Comparison of ENCODE assay signal across 1 cellular context in the genomic region with DNA sequence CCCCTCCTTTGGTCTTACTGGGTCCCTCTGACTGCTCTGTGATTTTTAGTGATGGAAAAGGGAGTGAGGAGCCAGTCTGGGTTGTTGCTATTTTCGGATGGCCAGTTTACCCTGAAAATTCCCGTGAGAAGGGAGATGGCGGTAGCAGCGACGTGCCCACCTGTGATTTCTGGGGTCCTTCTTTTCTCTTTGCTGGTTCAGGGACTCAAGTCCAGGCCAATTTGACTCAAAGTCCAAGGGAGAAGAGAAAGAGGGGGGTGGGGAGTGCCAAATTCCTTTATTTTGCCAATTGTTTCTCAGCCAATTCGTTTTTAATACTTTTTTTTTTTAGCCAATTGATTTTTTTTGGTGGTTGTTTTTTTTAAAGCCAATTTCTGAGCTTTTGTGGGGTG.
TF ChIP-seq lines count a peak whose summit lies in the region.

No MANE protein-coding gene starts in this region.

TF ChIP-seq in H1, 55 proteins besides CTCF, POLR2A, EP300 and RAD21:
- TF ChIP-seq, protein P1, sequence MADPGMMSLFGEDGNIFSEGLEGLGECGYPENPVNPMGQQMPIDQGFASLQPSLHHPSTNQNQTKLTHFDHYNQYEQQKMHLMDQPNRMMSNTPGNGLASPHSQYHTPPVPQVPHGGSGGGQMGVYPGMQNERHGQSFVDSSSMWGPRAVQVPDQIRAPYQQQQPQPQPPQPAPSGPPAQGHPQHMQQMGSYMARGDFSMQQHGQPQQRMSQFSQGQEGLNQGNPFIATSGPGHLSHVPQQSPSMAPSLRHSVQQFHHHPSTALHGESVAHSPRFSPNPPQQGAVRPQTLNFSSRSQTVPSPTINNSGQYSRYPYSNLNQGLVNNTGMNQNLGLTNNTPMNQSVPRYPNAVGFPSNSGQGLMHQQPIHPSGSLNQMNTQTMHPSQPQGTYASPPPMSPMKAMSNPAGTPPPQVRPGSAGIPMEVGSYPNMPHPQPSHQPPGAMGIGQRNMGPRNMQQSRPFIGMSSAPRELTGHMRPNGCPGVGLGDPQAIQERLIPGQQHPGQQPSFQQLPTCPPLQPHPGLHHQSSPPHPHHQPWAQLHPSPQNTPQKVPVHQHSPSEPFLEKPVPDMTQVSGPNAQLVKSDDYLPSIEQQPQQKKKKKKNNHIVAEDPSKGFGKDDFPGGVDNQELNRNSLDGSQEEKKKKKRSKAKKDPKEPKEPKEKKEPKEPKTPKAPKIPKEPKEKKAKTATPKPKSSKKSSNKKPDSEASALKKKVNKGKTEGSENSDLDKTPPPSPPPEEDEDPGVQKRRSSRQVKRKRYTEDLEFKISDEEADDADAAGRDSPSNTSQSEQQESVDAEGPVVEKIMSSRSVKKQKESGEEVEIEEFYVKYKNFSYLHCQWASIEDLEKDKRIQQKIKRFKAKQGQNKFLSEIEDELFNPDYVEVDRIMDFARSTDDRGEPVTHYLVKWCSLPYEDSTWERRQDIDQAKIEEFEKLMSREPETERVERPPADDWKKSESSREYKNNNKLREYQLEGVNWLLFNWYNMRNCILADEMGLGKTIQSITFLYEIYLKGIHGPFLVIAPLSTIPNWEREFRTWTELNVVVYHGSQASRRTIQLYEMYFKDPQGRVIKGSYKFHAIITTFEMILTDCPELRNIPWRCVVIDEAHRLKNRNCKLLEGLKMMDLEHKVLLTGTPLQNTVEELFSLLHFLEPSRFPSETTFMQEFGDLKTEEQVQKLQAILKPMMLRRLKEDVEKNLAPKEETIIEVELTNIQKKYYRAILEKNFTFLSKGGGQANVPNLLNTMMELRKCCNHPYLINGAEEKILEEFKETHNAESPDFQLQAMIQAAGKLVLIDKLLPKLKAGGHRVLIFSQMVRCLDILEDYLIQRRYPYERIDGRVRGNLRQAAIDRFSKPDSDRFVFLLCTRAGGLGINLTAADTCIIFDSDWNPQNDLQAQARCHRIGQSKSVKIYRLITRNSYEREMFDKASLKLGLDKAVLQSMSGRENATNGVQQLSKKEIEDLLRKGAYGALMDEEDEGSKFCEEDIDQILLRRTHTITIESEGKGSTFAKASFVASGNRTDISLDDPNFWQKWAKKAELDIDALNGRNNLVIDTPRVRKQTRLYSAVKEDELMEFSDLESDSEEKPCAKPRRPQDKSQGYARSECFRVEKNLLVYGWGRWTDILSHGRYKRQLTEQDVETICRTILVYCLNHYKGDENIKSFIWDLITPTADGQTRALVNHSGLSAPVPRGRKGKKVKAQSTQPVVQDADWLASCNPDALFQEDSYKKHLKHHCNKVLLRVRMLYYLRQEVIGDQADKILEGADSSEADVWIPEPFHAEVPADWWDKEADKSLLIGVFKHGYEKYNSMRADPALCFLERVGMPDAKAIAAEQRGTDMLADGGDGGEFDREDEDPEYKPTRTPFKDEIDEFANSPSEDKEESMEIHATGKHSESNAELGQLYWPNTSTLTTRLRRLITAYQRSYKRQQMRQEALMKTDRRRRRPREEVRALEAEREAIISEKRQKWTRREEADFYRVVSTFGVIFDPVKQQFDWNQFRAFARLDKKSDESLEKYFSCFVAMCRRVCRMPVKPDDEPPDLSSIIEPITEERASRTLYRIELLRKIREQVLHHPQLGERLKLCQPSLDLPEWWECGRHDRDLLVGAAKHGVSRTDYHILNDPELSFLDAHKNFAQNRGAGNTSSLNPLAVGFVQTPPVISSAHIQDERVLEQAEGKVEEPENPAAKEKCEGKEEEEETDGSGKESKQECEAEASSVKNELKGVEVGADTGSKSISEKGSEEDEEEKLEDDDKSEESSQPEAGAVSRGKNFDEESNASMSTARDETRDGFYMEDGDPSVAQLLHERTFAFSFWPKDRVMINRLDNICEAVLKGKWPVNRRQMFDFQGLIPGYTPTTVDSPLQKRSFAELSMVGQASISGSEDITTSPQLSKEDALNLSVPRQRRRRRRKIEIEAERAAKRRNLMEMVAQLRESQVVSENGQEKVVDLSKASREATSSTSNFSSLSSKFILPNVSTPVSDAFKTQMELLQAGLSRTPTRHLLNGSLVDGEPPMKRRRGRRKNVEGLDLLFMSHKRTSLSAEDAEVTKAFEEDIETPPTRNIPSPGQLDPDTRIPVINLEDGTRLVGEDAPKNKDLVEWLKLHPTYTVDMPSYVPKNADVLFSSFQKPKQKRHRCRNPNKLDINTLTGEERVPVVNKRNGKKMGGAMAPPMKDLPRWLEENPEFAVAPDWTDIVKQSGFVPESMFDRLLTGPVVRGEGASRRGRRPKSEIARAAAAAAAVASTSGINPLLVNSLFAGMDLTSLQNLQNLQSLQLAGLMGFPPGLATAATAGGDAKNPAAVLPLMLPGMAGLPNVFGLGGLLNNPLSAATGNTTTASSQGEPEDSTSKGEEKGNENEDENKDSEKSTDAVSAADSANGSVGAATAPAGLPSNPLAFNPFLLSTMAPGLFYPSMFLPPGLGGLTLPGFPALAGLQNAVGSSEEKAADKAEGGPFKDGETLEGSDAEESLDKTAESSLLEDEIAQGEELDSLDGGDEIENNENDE (IDR thresholded peaks at IDR 0.05; ENCODE audit: insufficient replicate concordance, low read length): no peak
- TF ChIP-seq USF2 (IDR thresholded peaks at IDR 0.05; ENCODE audit: low read length) (no peak), KDM1A (IDR thresholded peaks at IDR 0.05; ENCODE audit: borderline replicate concordance, low read length) (no peak), EZH2 (IDR thresholded peaks at IDR 0.05; ENCODE audit: low read depth, low read length, severe bottlenecking) (no peak), MAFK (IDR thresholded peaks at IDR 0.05; ENCODE audit: low read depth, low read length) (no peak), SUZ12 (IDR thresholded peaks at IDR 0.05; ENCODE audit: low read length) (no peak)
